Comparison of ENCODE assay signal across 18 cellular contexts in the genomic region with DNA sequence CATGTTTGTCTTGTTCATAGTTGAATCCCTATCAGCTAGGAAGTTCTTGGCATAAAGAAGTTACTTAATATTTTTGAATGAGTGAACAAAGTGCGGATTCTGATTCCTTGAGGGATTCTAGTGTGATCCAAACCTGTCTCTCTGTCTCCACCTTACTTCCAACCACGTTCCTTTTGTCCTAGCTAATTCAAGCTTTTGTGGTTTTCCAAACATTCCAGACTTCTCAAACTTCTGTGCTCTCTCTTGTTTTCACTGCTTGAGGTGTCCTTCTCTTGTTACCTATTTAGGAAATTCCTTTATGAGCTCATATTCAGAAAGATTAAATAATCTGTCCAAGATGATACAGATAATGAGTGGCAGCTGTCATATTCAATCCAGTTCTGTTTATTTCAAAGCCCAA.
DNase-seq lines count a peak whose midpoint lies in the region; ATAC-seq, FAIRE-seq and TF ChIP-seq lines count a peak whose summit lies in the region.
"Had no signal": no experiment of that assay in that cellular context is flagged by ENCODE, and none has a peak within 500 bp of the region (broad histone marks: within the 10 kb centered on the region; RNA-seq: fewer than 3 reads in every experiment).

No MANE protein-coding gene starts in this region.

- FAIRE-seq in astrocyte (lab: Jason Lieb, UNC) (no peak), HTR-8/SVneo (lab: Jason Lieb, UNC) (no peak)

- H3K9me2 ChIP-seq in Karpas-422 (replicated peaks; ENCODE audit: insufficient read depth, low read length): no peaks in the 10 kb centered on the region

- no peak overlapping the region for H3K4me3 ChIP-seq in astrocyte (ENCODE audit: insufficient read depth, low read depth, low read length)
- no peak overlapping the region for H3K4me3 ChIP-seq in Karpas-422 (ENCODE audit: low read length)
- H3K4me3 ChIP-seq: BLaER1 treated with 17β-estradiol and CSF1 and Interleukin-3, amounts not matched to agents 10 nM and 100 nM had no signal

- H3K27me3 Mint-ChIP-seq in astrocyte (ENCODE audit: low read depth, unreplicated experiment): no peaks in the 10 kb centered on the region
- no peaks in the 10 kb centered on the region for H3K27me3 Mint-ChIP-seq in type B pancreatic cell
- H3K27me3 Mint-ChIP-seq: B cell had no signal

- no peak for TF ChIP-seq CTCF in astrocyte (IDR thresholded peaks at IDR 0.05; ENCODE audit: insufficient read depth, low read depth, low read length)
- no peak for TF ChIP-seq CTCF in foreskin keratinocyte (conservative IDR thresholded peaks at IDR 0.05)
- TF ChIP-seq CTCF in type B pancreatic cell (conservative IDR thresholded peaks at IDR 0.05): no peak

- H3K27ac Mint-ChIP-seq in astrocyte (ENCODE audit: unreplicated experiment): no peak overlapping the region
- H3K27ac Mint-ChIP-seq in type B pancreatic cell: no peak overlapping the region
- H3K27ac Mint-ChIP-seq: B cell; CD8-positive, alpha-beta T cell; HFFc6 had no signal

- no peaks in the 10 kb centered on the region for H3K36me3 Mint-ChIP-seq in astrocyte (ENCODE audit: low read depth, unreplicated experiment)
- no peaks in the 10 kb centered on the region for H3K36me3 Mint-ChIP-seq in type B pancreatic cell

- peaks cover 5% of the 10 kb centered on the region for H3K4me1 Mint-ChIP-seq in astrocyte (ENCODE audit: low read depth, unreplicated experiment)
- H3K4me1 Mint-ChIP-seq in type B pancreatic cell (ENCODE audit: unreplicated experiment): peaks cover 3% of the 10 kb centered on the region
- H3K4me1 Mint-ChIP-seq: B cell had no signal

- no peaks in the 10 kb centered on the region for H3K9me3 ChIP-seq in astrocyte (ENCODE audit: insufficient read depth, low read depth, low read length)
- no peaks in the 10 kb centered on the region for H3K9me3 ChIP-seq in Karpas-422 (ENCODE audit: low read length)
- H3K9me3 ChIP-seq: BLaER1 treated with 17β-estradiol and CSF1 and Interleukin-3, amounts not matched to agents 10 nM and 100 nM had no signal

- ATAC-seq in foreskin keratinocyte: no peak
- ATAC-seq: CD8-positive, alpha-beta T cell; HCT116 had no signal

- no peak overlapping the region for H3K4me2 ChIP-seq in astrocyte (ENCODE audit: low read length)
- H3K4me2 ChIP-seq in Karpas-422 (ENCODE audit: low read depth, low read length, poor library complexity, severe bottlenecking): no peak overlapping the region
- H3K4me2 ChIP-seq: BLaER1 treated with 17β-estradiol and CSF1 and Interleukin-3, amounts not matched to agents 10 nM and 100 nM had no signal

- H3K4me3 Mint-ChIP-seq in astrocyte (ENCODE audit: unreplicated experiment): no peak overlapping the region
- H3K4me3 Mint-ChIP-seq in type B pancreatic cell: no peak overlapping the region
- H3K4me3 Mint-ChIP-seq: B cell; CD8-positive, alpha-beta T cell; HFFc6 had no signal

- H4K20me1 ChIP-seq in astrocyte (ENCODE audit: insufficient read depth, low read length) (no peaks in the 10 kb centered on the region), Karpas-422 (ENCODE audit: insufficient read depth, low read depth, low read length) (no peaks in the 10 kb centered on the region)
- H4K20me1 ChIP-seq: BLaER1 treated with 17β-estradiol and CSF1 and Interleukin-3, amounts not matched to agents 10 nM and 100 nM had no signal

- DNase-seq in M059J (ENCODE audit: low read depth) (peak; percentile 38), astrocyte (ENCODE audit: low read depth) (peak; percentile 66), foreskin keratinocyte (peak; percentile 48 to 67), myocyte (ENCODE audit: low read depth) (peak; percentile 3), Karpas-422 (no peak), HTR-8/SVneo (ENCODE audit: insufficient read length, low spot score) (no peak), type B pancreatic cell (ENCODE audit: extremely low spot score, unreplicated experiment) (no peak)
- DNase-seq in effector CD8-positive, alpha-beta T cell (lab: John Stamatoyannopoulos, UW): no peak
- DNase-seq: Calu3; CD8-positive, alpha-beta T cell; DMS79 treated with DMSO at 0.1 percent for 48 hours; GF-D8; GOT3; H7; HFFc6 had no signal

- H2AFZ ChIP-seq in astrocyte (ENCODE audit: low read depth, low read length) (no peak overlapping the region), Karpas-422 (ENCODE audit: low read length) (no peak overlapping the region)

- H3K79me2 ChIP-seq in astrocyte (ENCODE audit: insufficient read depth, low read length) (no peaks in the 10 kb centered on the region), Karpas-422 (ENCODE audit: low read length) (no peaks in the 10 kb centered on the region)

- no peaks in the 10 kb centered on the region for H3K4me1 ChIP-seq in astrocyte (ENCODE audit: insufficient read depth, low read length)
- peaks cover 6% of the 10 kb centered on the region for H3K4me1 ChIP-seq in foreskin keratinocyte
- no peaks in the 10 kb centered on the region for H3K4me1 ChIP-seq in Karpas-422 (ENCODE audit: low read length)
- H3K4me1 ChIP-seq: BLaER1 treated with 17β-estradiol and CSF1 and Interleukin-3, amounts not matched to agents 10 nM and 100 nM had no signal

- H3K36me3 ChIP-seq in astrocyte (ENCODE audit: insufficient read depth, low read length) (no peaks in the 10 kb centered on the region), Karpas-422 (ENCODE audit: insufficient read depth, low read length) (no peaks in the 10 kb centered on the region)

- H3K27ac ChIP-seq in astrocyte (ENCODE audit: low read depth, low read length) (no peak overlapping the region), foreskin keratinocyte (no peak overlapping the region), Karpas-422 (ENCODE audit: low read length) (no peak overlapping the region)
- H3K27ac ChIP-seq: BLaER1 treated with 17β-estradiol and CSF1 and Interleukin-3, amounts not matched to agents 10 nM and 100 nM had no signal

- peaks cover 2% of the 10 kb centered on the region for H3K9me3 Mint-ChIP-seq in astrocyte (ENCODE audit: unreplicated experiment)
- no peaks in the 10 kb centered on the region for H3K9me3 Mint-ChIP-seq in type B pancreatic cell
- H3K9me3 Mint-ChIP-seq: CD8-positive, alpha-beta T cell; HFFc6 had no signal

- H3K27me3 ChIP-seq in astrocyte (ENCODE audit: insufficient read depth, low read length): no peaks in the 10 kb centered on the region
- no peaks in the 10 kb centered on the region for H3K27me3 ChIP-seq in foreskin keratinocyte
- H3K27me3 ChIP-seq in Karpas-422 (ENCODE audit: low read length): no peaks in the 10 kb centered on the region
- H3K27me3 ChIP-seq: BLaER1 treated with 17β-estradiol and CSF1 and Interleukin-3, amounts not matched to agents 10 nM and 100 nM had no signal

- no peak overlapping the region for H3K9ac ChIP-seq in astrocyte (ENCODE audit: low read length)
- no peak overlapping the region for H3K9ac ChIP-seq in Karpas-422 (ENCODE audit: low read length)
- H3K9ac ChIP-seq: BLaER1 treated with 17β-estradiol and CSF1 and Interleukin-3, amounts not matched to agents 10 nM and 100 nM had no signal

Comparison
In these comparisons a context has a peak if more than half of its experiments do, and no peak if none do; other contexts are left out.
1. DNase-seq: peak in M059J (single experiment), astrocyte (single experiment), foreskin keratinocyte (2 of 2) and myocyte (single experiment); none in Karpas-422 (single experiment), effector CD8-positive, alpha-beta T cell (single experiment), HTR-8/SVneo (single experiment) and type B pancreatic cell (single experiment).